In the genomic region with DNA sequence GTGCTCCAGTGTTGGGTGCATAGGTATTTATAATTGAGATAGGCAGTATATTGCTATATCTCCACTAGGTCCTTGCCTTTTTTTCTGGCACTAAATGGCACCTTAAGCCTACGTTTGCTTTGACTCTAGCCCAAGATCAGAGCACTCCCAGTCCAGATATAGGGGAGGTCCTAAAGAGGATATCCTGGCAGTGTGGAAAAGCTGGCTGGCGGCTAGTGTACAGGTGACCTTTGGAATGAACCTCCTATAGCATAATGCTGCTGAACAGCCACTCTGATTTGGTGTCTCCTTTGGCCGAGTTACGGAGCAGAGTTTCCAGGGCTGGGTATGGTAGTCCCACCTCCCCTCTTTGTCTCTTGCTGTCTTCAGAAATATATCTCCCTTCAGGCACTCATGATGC, we compare ENCODE assay signal across 21 cellular contexts. TPM values are rescaled to one million over a fixed set of nuclear protein-coding genes. Genes with fewer than 3 reads are reported as not detected.
"Had no signal": no experiment of that assay in that cellular context is flagged by ENCODE, and none has a peak within 500 bp of the region (broad histone marks: within the 10 kb centered on the region; RNA-seq: fewer than 3 reads in every experiment).

No MANE protein-coding gene starts in this region.

- DNase-seq: cerebellar nuclear complex; colonic mucosa; dermis blood vessel endothelial cell; erythroblast; foreskin keratinocyte; heart left ventricle; hypothalamus; kidney glomerular epithelial cell; nucleus accumbens; ovary; stimulated activated CD4-positive, alpha-beta T cell treated with anti-CD3 and anti-CD28 coated beads, Interleukin-2, amount 100 ng/mL, for 48 hours; stomach; substantia nigra; transverse colon had no signal

- H2AFZ ChIP-seq: neural progenitor cell had no signal

- H3K4me3 Mint-ChIP-seq: natural killer cell treated with Interleukin-12 subunit alpha and Interleukin-12 subunit beta and Interleukin-15 and Interleukin-18, amount 100 ng/mL, for 72 hours; neural progenitor cell had no signal

- ATAC-seq: foreskin keratinocyte; heart left ventricle; left lobe of liver; natural killer cell treated with Interleukin-12 subunit alpha and Interleukin-12 subunit beta and Interleukin-15 and Interleukin-18, amount 100 ng/mL, for 72 hours had no signal

- H3K9me3 Mint-ChIP-seq: natural killer cell treated with Interleukin-12 subunit alpha and Interleukin-12 subunit beta and Interleukin-15 and Interleukin-18, amount 100 ng/mL, for 72 hours; neural progenitor cell had no signal

- H3K9me3 ChIP-seq: colonic mucosa, ovary, right atrium auricular region, stomach, thoracic aorta, transverse colon had no signal

- H3K4me1 ChIP-seq: colonic mucosa, foreskin keratinocyte, heart left ventricle, neural progenitor cell, right atrium auricular region, stomach, transverse colon had no signal

- H3K36me3 Mint-ChIP-seq: natural killer cell treated with Interleukin-12 subunit alpha and Interleukin-12 subunit beta and Interleukin-15 and Interleukin-18, amount 100 ng/mL, for 72 hours; neural progenitor cell had no signal

- H3K4me1 Mint-ChIP-seq: neural progenitor cell had no signal

- H3K27ac ChIP-seq: colonic mucosa, foreskin keratinocyte, heart left ventricle, neural progenitor cell, ovary, right atrium auricular region, stomach, thoracic aorta, transverse colon had no signal

- H3K9ac ChIP-seq: neural progenitor cell had no signal

- H3K36me3 ChIP-seq: colonic mucosa, heart left ventricle, neural progenitor cell, ovary, right atrium auricular region, stomach, thoracic aorta, transverse colon had no signal

- H3K27me3 ChIP-seq: colonic mucosa, foreskin keratinocyte, neural progenitor cell, ovary, right atrium auricular region, stomach, transverse colon had no signal

- H3K4me3 ChIP-seq: colonic mucosa, heart left ventricle, neural progenitor cell, ovary, right atrium auricular region, smooth muscle cell, stomach, thoracic aorta, transverse colon had no signal

- H3K4me2 ChIP-seq: neural progenitor cell, smooth muscle cell had no signal

- H3K27ac Mint-ChIP-seq: natural killer cell treated with Interleukin-12 subunit alpha and Interleukin-12 subunit beta and Interleukin-15 and Interleukin-18, amount 100 ng/mL, for 72 hours; neural progenitor cell had no signal

- FAIRE-seq: islet of Langerhans had no signal

RNA-seq across cellular contexts. Expression of a gene that starts 53.8 kb away (rescaled TPM):
- total RNA-seq: left lobe of liver, right atrium auricular region, smooth muscle cell had no signal
- polyA plus RNA-seq: smooth muscle cell had no signal
